ENCODE assay signal across 25 cellular contexts in the genomic region with DNA sequence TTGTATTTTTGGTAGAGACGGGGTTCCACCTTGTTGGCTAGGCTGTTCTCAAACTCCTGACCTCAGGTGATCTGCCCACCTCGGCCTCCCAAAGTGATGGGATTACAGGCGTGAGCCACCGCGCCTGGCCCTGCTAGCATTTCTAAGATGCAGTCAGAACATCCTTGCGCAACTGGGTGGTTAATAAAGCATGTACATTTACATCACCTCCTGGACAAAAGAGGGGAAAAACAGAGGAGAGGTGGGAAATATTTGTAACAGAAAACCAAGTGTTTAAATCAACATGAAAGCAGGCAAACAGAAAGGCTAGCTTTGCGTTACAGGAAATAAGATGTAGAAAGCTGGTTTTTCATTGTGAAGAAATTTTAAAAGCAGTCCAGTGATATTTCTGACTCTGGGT.
"Had no signal": no experiment of that assay in that cellular context is flagged by ENCODE, and none has a peak within 500 bp of the region (broad histone marks: within the 10 kb centered on the region; RNA-seq: fewer than 3 reads in every experiment).

No MANE protein-coding gene starts in this region.

- FAIRE-seq: astrocyte had no signal

- ATAC-seq: activated naive CD4-positive, alpha-beta T cell treated with anti-CD3 and anti-CD28 coated beads, Interleukin-2, amount 50 U/mL, for 72 hours; activated naive CD8-positive, alpha-beta T cell treated with anti-CD3 and anti-CD28 coated beads, Interleukin-2, amount 50 U/mL, for 24 hours; activated T-cell treated with anti-CD3 and anti-CD28 coated beads, Interleukin-2, amount 50 U/mL, for 4 hours; T-helper 17 cell had no signal

- H3K4me3 ChIP-seq: Peyer's patch had no signal

- DNase-seq: activated B cell treated with CpG ODN at 0.5 μM for 24 hours; activated CD4-positive, alpha-beta memory T cell treated with anti-CD3 and anti-CD28 coated beads for 36 hours; activated CD4-positive, alpha-beta T cell treated with anti-CD3 and anti-CD28 coated beads for 1 hour; activated CD4-positive, alpha-beta T cell treated with anti-CD3 and anti-CD28 coated beads, Interleukin-2, amount 10 ng/mL, durations not matched to agents 7 days and 5 days; activated CD8-positive, alpha-beta memory T cell treated with anti-CD3 and anti-CD28 coated beads for 24 hours; activated effector memory CD4-positive, alpha-beta T cell treated with anti-CD3 and anti-CD28 coated beads, Interleukin-2, amount 50 U/mL, for 16 hours; activated naive CD4-positive, alpha-beta T cell treated with Interleukin-2 at 50 U/mL for 16 hours; activated naive CD8-positive, alpha-beta T cell treated with anti-CD3 and anti-CD28 coated beads, Interleukin-2, amount 50 U/mL, for 24 hours; activated T-cell treated with anti-CD3 and anti-CD28 coated beads, Interleukin-2, amount 50 U/mL, for 4 hours; amygdala; caudate nucleus; Kasumi-1; KBM-7; NCI-H1105; NCI-H1436; NCI-H1694 treated with DMSO at 0.1 percent for 48 hours; NCI-H2029 treated with DMSO at 0.1 percent for 48 hours; NCI-H510A treated with DMSO at 0.1 percent for 48 hours; NCI-H69; Peyer's patch; SHP77 treated with DMSO at 0.1 percent for 48 hours; T-helper 17 cell; T-helper 9 cell had no signal

- H3K27me3 ChIP-seq: Peyer's patch had no signal

- H3K36me3 ChIP-seq: Peyer's patch had no signal
